In the genomic region with DNA sequence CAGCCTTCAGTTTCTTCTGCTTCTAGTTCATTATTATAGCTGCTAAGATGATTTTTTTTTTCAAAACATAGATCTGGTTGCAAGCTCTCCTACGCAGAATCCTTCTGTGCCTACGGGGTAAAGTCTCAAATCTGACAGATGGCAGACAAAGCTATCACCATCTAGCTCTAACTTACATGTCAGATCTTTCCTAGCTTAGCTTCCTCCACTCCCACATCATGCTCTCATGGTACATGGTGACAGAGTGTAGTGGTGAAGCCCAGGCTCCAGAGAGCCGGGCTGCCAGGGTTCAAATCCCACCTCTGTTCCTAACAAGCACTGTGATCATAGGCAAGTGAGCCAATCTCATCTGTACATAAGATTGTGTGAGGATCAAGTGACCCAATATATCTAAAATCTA, we compare ENCODE assay signal across 14 cellular contexts. TPM values are rescaled to one million over a fixed set of nuclear protein-coding genes. Genes with fewer than 3 reads are reported as not detected.
DNase-seq lines count a peak whose midpoint lies in the region; ATAC-seq and TF ChIP-seq lines count a peak whose summit lies in the region.
"Had no signal": no experiment of that assay in that cellular context is flagged by ENCODE, and none has a peak within 500 bp of the region (broad histone marks: within the 10 kb centered on the region; RNA-seq: fewer than 3 reads in every experiment).

No MANE protein-coding gene starts in this region.

- DNase-seq in Ammon's horn (ENCODE audit: low spot score) (peak; percentile 64), NCI-H2171 (lab: John Stamatoyannopoulos, UW) (peak; percentile 58), putamen (ENCODE audit: low spot score) (peak; percentile 67), NCI-H2107 (lab: John Stamatoyannopoulos, UW) (no peak)
- DNase-seq: Caco-2; CD4-positive, alpha-beta T cell; DMS79 treated with DMSO at 0.1 percent for 48 hours; GF-D8; GOT3; KG1 had no signal

- H3K9me3 Mint-ChIP-seq in brain, result peaks cover 0 to 7% (median 1%) of the 10 kb centered on the region in 5 experiments
- H3K9me3 Mint-ChIP-seq: CD4-positive, alpha-beta T cell had no signal

- no peak for TF ChIP-seq CTCF in brain (conservative IDR thresholded peaks at IDR 0.05)

- ATAC-seq in HG03045 (IDR thresholded peaks at IDR 0.05; ENCODE audit: unreplicated experiment), result no peak
- ATAC-seq in GM21576 (IDR thresholded peaks at IDR 0.05; ENCODE audit: unreplicated experiment), result no peak

- H3K36me3 Mint-ChIP-seq in brain, result no peaks in the 10 kb centered on the region

- H3K27ac Mint-ChIP-seq in brain, result peak overlapping the region in 3 of 5 experiments; percentile 16 to 56 (median 43)
- H3K27ac Mint-ChIP-seq: CD4-positive, alpha-beta T cell had no signal

- peaks cover 13% of the 10 kb centered on the region for H3K27me3 Mint-ChIP-seq in brain

- no peaks in the 10 kb centered on the region for H3K4me1 Mint-ChIP-seq in brain

- no peak overlapping the region for H3K4me3 Mint-ChIP-seq in brain
- H3K4me3 Mint-ChIP-seq: CD4-positive, alpha-beta T cell had no signal

RNA-seq across cellular contexts. Expression of a gene that starts 24.2 kb away (rescaled TPM):
- not detected for polyA plus RNA-seq in brain (ENCODE audit: insufficient read depth, low read depth, low replicate concordance)
- polyA plus RNA-seq: BJ had no signal

RNA-seq across cellular contexts. Expression of a gene that starts 35.6 kb away (rescaled TPM):
- not detected for polyA plus RNA-seq in brain (ENCODE audit: insufficient read depth, low read depth, low replicate concordance)
- polyA plus RNA-seq: BJ had no signal
